ENCODE assay signal across 18 cellular contexts in the genomic region with DNA sequence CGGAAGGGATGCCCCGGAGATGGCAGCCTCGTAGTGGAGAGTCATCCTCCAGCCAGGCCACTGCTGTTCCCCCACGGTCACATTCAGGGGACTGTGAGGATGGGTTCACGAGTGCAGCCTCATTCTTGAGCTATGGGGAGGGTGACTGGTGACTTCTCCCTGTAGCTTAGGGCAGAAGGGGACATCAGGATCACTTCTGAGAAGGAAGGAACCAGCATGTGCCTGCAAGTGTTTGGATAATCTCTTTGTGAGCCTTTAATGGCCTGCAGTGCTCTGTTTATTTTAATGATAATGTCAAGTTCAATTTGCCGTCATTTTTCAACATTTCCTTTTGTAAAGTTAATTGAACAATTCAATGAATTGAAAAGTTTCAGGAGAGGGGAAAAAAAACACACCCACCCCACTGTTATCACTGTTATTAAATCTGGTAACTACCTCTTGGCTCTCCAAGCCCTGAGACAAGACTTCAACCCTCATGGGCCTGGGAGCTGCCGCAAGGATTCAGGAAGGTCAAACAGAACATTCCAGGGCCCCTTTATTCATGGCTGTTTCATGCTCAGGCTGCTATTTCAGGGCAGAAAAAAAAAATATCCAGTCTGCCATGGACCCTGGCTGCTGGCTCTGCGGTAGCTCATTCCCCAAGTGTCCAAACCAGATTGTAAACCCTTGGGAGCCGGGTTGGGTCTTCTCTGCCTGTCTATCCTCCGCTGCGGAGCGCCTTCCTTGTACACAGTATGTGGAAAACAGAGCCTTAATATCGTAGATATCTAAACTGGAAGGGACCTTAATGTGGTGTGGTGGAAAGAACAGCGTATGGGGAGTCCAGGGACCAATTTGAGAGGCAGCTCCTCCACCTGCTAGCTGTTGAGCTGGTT.
DNase-seq lines count a peak whose midpoint lies in the region; ATAC-seq and TF ChIP-seq lines count a peak whose summit lies in the region.
"Had no signal": no experiment of that assay in that cellular context is flagged by ENCODE, and none has a peak within 500 bp of the region (broad histone marks: within the 10 kb centered on the region; RNA-seq: fewer than 3 reads in every experiment).

No MANE protein-coding gene starts in this region.

- no peak for TF ChIP-seq EP300 in SK-N-SH (IDR thresholded peaks at IDR 0.05; ENCODE audit: borderline replicate concordance in 1 of 2, low read depth in 1 of 2, low read length in 1 of 2)

- peak; percentile 32 for ATAC-seq in sciatic nerve
- ATAC-seq: HCT116 had no signal

- H3K9me3 ChIP-seq in SK-N-SH: no peaks in the 10 kb centered on the region

- H4K20me1 ChIP-seq in SK-N-SH (ENCODE audit: insufficient read depth): no peaks in the 10 kb centered on the region

- H3K4me2 ChIP-seq in SK-N-SH: no peak overlapping the region

- no peak overlapping the region for H2AFZ ChIP-seq in SK-N-SH (ENCODE audit: low read depth)

- CTCF ChIA-PET in SK-N-SH (lab: Yijun Ruan, JAX): interaction anchor here (1.1 to 3.5 kb wide), 8 partner anchors 11 to 200 kb away, joined by 3 to 17 read pairs (median 4); no protein-coding TSS in a partner anchor

- DNase-seq in NCI-H82 (lab: John Stamatoyannopoulos, UW): peak; percentile 20
- DNase-seq in NCI-H82 treated with DMSO at 0.1 percent for 48 hours (lab: John Stamatoyannopoulos, UW; ENCODE audit: unreplicated experiment): no peak
- peak; percentile 43 for DNase-seq in SK-N-SH
- DNase-seq in left kidney (ENCODE audit: low read depth, low spot score): peak; percentile 40
- DNase-seq in sciatic nerve (ENCODE audit: low spot score): no peak
- DNase-seq in activated CD4-positive, alpha-beta T cell treated with anti-CD3 and anti-CD28 coated beads, Interleukin-2, amount 50 U/mL, for 4 hours: no peak
- DNase-seq in T1000 (lab: John Stamatoyannopoulos, UW): no peak
- no peak for DNase-seq in NCI-H187 (lab: John Stamatoyannopoulos, UW)
- DNase-seq: Calu3; CD4-positive, alpha-beta T cell; MV-4-11; NCI-H1417; NCI-H2081; NCI-H524; NK-92 treated with Interleukin-12 subunit alpha and Interleukin-12 subunit beta, amount 100 ng/mL, for 24 hours; OCI-M1 had no signal

- no peaks in the 10 kb centered on the region for H3K36me3 ChIP-seq in SK-N-SH (replicated peaks in 1 of 2; ENCODE audit: control insufficient read depth in 1 of 2, insufficient read depth in 2 of 2, low read length in 1 of 2)

- no peak overlapping the region for H3K9ac ChIP-seq in SK-N-SH

- intact Hi-C loops in sciatic nerve (cut with DNase I): no loop called here

- no peak for TF ChIP-seq RAD21 in SK-N-SH (IDR thresholded peaks at IDR 0.05; ENCODE audit: low read length)

- H3F3A ChIP-seq in SK-N-SH (replicated peaks; ENCODE audit: insufficient read depth): no peaks in the 10 kb centered on the region

- WGBS in SK-N-SH (ENCODE audit: low lambda C conversion rate): 51% methylated on average over 10 of the region's 14 CpGs

- H3K27me3 ChIP-seq in SK-N-SH (ENCODE audit: insufficient read depth): no peaks in the 10 kb centered on the region; the same call in none of the 2 replicates

- TF ChIP-seq CTCF in SK-N-SH (IDR thresholded peaks at IDR 0.05): no peak

- no peak overlapping the region for H3K27ac ChIP-seq in SK-N-SH (ENCODE audit: low read depth in 2 of 2, low read length in 1 of 2)
- H3K27ac ChIP-seq: 22Rv1 had no signal

- peaks cover 0 to 13% of the 10 kb centered on the region in 2 experiments; a peak in 2 of 4 replicates for H3K4me1 ChIP-seq in SK-N-SH (ENCODE audit: control insufficient read depth in 1 of 2, insufficient read depth in 2 of 2, low read depth in 1 of 2, low read length in 1 of 2)

- no peaks in the 10 kb centered on the region for H3K79me2 ChIP-seq in SK-N-SH (ENCODE audit: insufficient read depth)

- H3K4me3 ChIP-seq in SK-N-SH (ENCODE audit: low read depth in 2 of 2, low read length in 1 of 2): no peak overlapping the region

- POLR2A ChIA-PET in SK-N-SH (lab: Yijun Ruan, JAX): no interaction called here

- H3K9me2 ChIP-seq in SK-N-SH: no peaks in the 10 kb centered on the region

TF ChIP-seq in SK-N-SH, 30 proteins besides CTCF, POLR2A, EP300 and RAD21:
- TF ChIP-seq, protein P1, sequence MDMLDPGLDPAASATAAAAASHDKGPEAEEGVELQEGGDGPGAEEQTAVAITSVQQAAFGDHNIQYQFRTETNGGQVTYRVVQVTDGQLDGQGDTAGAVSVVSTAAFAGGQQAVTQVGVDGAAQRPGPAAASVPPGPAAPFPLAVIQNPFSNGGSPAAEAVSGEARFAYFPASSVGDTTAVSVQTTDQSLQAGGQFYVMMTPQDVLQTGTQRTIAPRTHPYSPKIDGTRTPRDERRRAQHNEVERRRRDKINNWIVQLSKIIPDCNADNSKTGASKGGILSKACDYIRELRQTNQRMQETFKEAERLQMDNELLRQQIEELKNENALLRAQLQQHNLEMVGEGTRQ (IDR thresholded peaks at IDR 0.05; ENCODE audit: borderline replicate concordance, low read depth, low read length): no peak
- TF ChIP-seq, protein P2, sequence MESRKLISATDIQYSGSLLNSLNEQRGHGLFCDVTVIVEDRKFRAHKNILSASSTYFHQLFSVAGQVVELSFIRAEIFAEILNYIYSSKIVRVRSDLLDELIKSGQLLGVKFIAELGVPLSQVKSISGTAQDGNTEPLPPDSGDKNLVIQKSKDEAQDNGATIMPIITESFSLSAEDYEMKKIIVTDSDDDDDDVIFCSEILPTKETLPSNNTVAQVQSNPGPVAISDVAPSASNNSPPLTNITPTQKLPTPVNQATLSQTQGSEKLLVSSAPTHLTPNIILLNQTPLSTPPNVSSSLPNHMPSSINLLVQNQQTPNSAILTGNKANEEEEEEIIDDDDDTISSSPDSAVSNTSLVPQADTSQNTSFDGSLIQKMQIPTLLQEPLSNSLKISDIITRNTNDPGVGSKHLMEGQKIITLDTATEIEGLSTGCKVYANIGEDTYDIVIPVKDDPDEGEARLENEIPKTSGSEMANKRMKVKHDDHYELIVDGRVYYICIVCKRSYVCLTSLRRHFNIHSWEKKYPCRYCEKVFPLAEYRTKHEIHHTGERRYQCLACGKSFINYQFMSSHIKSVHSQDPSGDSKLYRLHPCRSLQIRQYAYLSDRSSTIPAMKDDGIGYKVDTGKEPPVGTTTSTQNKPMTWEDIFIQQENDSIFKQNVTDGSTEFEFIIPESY (IDR thresholded peaks at IDR 0.05; ENCODE audit: borderline replicate concordance, low read depth): no peak
- TF ChIP-seq ELF1 (IDR thresholded peaks at IDR 0.05) (no peak), TEAD4 (IDR thresholded peaks at IDR 0.05; ENCODE audit: borderline replicate concordance, insufficient read depth) (no peak), GABPA (IDR thresholded peaks at IDR 0.05; ENCODE audit: low read depth) (no peak)
- TF ChIP-seq, protein P3, sequence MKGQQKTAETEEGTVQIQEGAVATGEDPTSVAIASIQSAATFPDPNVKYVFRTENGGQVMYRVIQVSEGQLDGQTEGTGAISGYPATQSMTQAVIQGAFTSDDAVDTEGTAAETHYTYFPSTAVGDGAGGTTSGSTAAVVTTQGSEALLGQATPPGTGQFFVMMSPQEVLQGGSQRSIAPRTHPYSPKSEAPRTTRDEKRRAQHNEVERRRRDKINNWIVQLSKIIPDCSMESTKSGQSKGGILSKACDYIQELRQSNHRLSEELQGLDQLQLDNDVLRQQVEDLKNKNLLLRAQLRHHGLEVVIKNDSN (IDR thresholded peaks at IDR 0.05; ENCODE audit: borderline replicate concordance, low read depth): no peak
TF ChIP-seq in SK-N-SH: peak in this region for 0.

Comparison
In these comparisons a context has a peak if more than half of its experiments do, and no peak if none do; other contexts are left out.
1. DNase-seq: peak in NCI-H82 (single experiment), SK-N-SH (single experiment) and left kidney (single experiment); none in NCI-H82 treated with DMSO at 0.1 percent for 48 hours (single experiment), sciatic nerve (single experiment), activated CD4-positive, alpha-beta T cell treated with anti-CD3 and anti-CD28 coated beads, Interleukin-2, amount 50 U/mL, for 4 hours (0 of 2), T1000 (single experiment) and NCI-H187 (0 of 2).